22 cellular contexts compared by ENCODE assay signal in genomic region chr5:154491951-154492350, GRCh38. TPM values are rescaled to one million over a fixed set of nuclear protein-coding genes. Genes with fewer than 3 reads are reported as not detected.
DNase-seq lines count a peak whose midpoint lies in the region; ATAC-seq and TF ChIP-seq lines count a peak whose summit lies in the region.
"Had no signal": no experiment of that assay in that cellular context is flagged by ENCODE, and none has a peak within 500 bp of the region (broad histone marks: within the 10 kb centered on the region; RNA-seq: fewer than 3 reads in every experiment).

No MANE protein-coding gene starts in this region.

- H3K36me3 ChIP-seq in trophoblast cell (ENCODE audit: control insufficient read depth in 1 of 2, insufficient read depth in 2 of 2, low read length in 2 of 2) (no peaks in the 10 kb centered on the region), suprapubic skin (no peaks in the 10 kb centered on the region)
- H3K36me3 ChIP-seq: BE2C; BLaER1 treated with 17β-estradiol and CSF1 and Interleukin-3, amounts not matched to agents 10 nM and 100 nM; HAP-1 had no signal

- no peak for TF ChIP-seq CTCF in suprapubic skin (IDR thresholded peaks at IDR 0.05)

- no peak overlapping the region for H3K4me3 ChIP-seq in trophoblast cell (ENCODE audit: low read depth, low read length)
- no peak overlapping the region for H3K4me3 ChIP-seq in suprapubic skin
- H3K4me3 ChIP-seq: BLaER1 treated with 17β-estradiol and CSF1 and Interleukin-3, amounts not matched to agents 10 nM and 100 nM; GM23338; HAP-1 had no signal

- no peak overlapping the region for H2AFZ ChIP-seq in trophoblast cell (ENCODE audit: insufficient read depth, low read length, poor library complexity)
- H2AFZ ChIP-seq: GM23338 had no signal

- peaks cover 18% of the 10 kb centered on the region for H3K79me1 ChIP-seq in trophoblast cell (ENCODE audit: low read length)

- peak overlapping the region; percentile 86 for H2BK5ac ChIP-seq in trophoblast cell (ENCODE audit: low read depth, low read length, poor library complexity)

- no CpG with 5 or more reads among the region's 2 CpGs for WGBS in trophoblast cell (ENCODE audit: extremely low coverage, insufficient coverage, insufficient read length)
- WGBS in suprapubic skin: 72% methylated on average over 2 of the region's 2 CpGs

- H3K14ac ChIP-seq in trophoblast cell (ENCODE audit: low read length): peak overlapping the region; percentile 57

- no peak overlapping the region for H3K23ac ChIP-seq in trophoblast cell (ENCODE audit: low read length)

- peak overlapping the region; percentile 50 for H4K8ac ChIP-seq in trophoblast cell (ENCODE audit: low read depth, low read length)

- H3K27ac ChIP-seq in trophoblast cell (ENCODE audit: low read depth, low read length) (peak overlapping the region; percentile 82), suprapubic skin (no peak overlapping the region)
- H3K27ac ChIP-seq: 22Rv1; BLaER1 treated with 17β-estradiol and CSF1 and Interleukin-3, amounts not matched to agents 10 nM and 100 nM had no signal

- peaks cover 6% of the 10 kb centered on the region for H3K79me2 ChIP-seq in trophoblast cell (ENCODE audit: control insufficient read depth, insufficient read depth, low read length, poor library complexity)

- H3K4me1 ChIP-seq in trophoblast cell (ENCODE audit: control insufficient read depth in 1 of 2, insufficient read depth in 2 of 2, low read length in 2 of 2) (peaks cover 9 to 12% of the 10 kb centered on the region in 2 experiments), suprapubic skin (no peaks in the 10 kb centered on the region)
- H3K4me1 ChIP-seq: BLaER1 treated with 17β-estradiol and CSF1 and Interleukin-3, amounts not matched to agents 10 nM and 100 nM; HAP-1 had no signal

- no peak overlapping the region for H3K9ac ChIP-seq in trophoblast cell (ENCODE audit: low read length)
- H3K9ac ChIP-seq: BLaER1 treated with 17β-estradiol and CSF1 and Interleukin-3, amounts not matched to agents 10 nM and 100 nM had no signal

- no peaks in the 10 kb centered on the region for H3K9me3 ChIP-seq in trophoblast cell (ENCODE audit: insufficient read depth, low read depth, low read length)
- no peaks in the 10 kb centered on the region for H3K9me3 ChIP-seq in suprapubic skin
- H3K9me3 ChIP-seq: BE2C; BLaER1 treated with 17β-estradiol and CSF1 and Interleukin-3, amounts not matched to agents 10 nM and 100 nM; HAP-1 had no signal

- H4K12ac ChIP-seq in trophoblast cell (ENCODE audit: low read depth, low read length): no peak overlapping the region

- H3K27me3 ChIP-seq in trophoblast cell (ENCODE audit: insufficient read depth, low read length) (no peaks in the 10 kb centered on the region), suprapubic skin (peaks cover 82% of the 10 kb centered on the region)
- H3K27me3 ChIP-seq: BE2C had no signal

- H3K18ac ChIP-seq in trophoblast cell (ENCODE audit: low read length): peak overlapping the region; percentile 60

- ATAC-seq in left lobe of liver: no peak
- ATAC-seq: GM23338 had no signal

- peak overlapping the region; percentile 82 for H2BK120ac ChIP-seq in trophoblast cell (ENCODE audit: insufficient read depth, low read length, poor library complexity)

- H2BK12ac ChIP-seq in trophoblast cell (ENCODE audit: low read length): peak overlapping the region; percentile 83

- TF ChIP-seq EP300 in suprapubic skin (IDR thresholded peaks at IDR 0.05): no peak

- TF ChIP-seq POLR2A in suprapubic skin (IDR thresholded peaks at IDR 0.05): no peak

- DNase-seq in activated CD8-positive, alpha-beta memory T cell treated with anti-CD3 and anti-CD28 coated beads, Interleukin-2, amount 50 U/mL, for 48 hours: peak; percentile 43
- no peak for DNase-seq in activated CD8-positive, alpha-beta memory T cell treated with anti-CD3 and anti-CD28 coated beads for 24 hours
- DNase-seq in trophoblast cell (no peak), suprapubic skin (ENCODE audit: low spot score in 2 of 2) (peak; percentile 10 to 13), left lobe of liver (ENCODE audit: low spot score) (no peak), NCI-H446 (lab: John Stamatoyannopoulos, UW) (no peak)
- DNase-seq: AML-193; BE2C; CD8-positive, alpha-beta memory T cell; DMS 273 treated with DMSO at 0.1 percent for 48 hours; DMS79; EL; GF-D8; HFFc6 had no signal

- H2AK5ac ChIP-seq in trophoblast cell (ENCODE audit: low read length): peak overlapping the region; percentile 79

- H3K4me2 ChIP-seq in trophoblast cell (ENCODE audit: low read length): no peak overlapping the region
- H3K4me2 ChIP-seq: BLaER1 treated with 17β-estradiol and CSF1 and Interleukin-3, amounts not matched to agents 10 nM and 100 nM; GM23338 had no signal

- peak overlapping the region; percentile 94 for H4K91ac ChIP-seq in trophoblast cell (ENCODE audit: low read depth, low read length)

- H3K4ac ChIP-seq in trophoblast cell (ENCODE audit: low read depth, low read length): peak overlapping the region; percentile 73

RNA-seq across cellular contexts. Expression of gene HAND1, which starts 13.9 kb away (rescaled TPM):
- polyA plus RNA-seq in trophoblast cell (2013): 1,543 and 1,644 TPM in 2 replicates
- total RNA-seq in suprapubic skin: not detected
- not detected for total RNA-seq in left lobe of liver
- total RNA-seq: CD4-positive, alpha-beta T cell; CD8-positive, alpha-beta memory T cell; GM23338; H4; HFFc6 had no signal
- polyA plus RNA-seq: AG04450; CD14-positive monocyte; CD8-positive, alpha-beta memory T cell; GM23338 had no signal

RNA-seq across cellular contexts. Expression of gene SAP30L, which starts 46.2 kb away (rescaled TPM):
- polyA plus RNA-seq in trophoblast cell (2013): 74.2 and 79.0 TPM in 2 replicates
- total RNA-seq in suprapubic skin (10 to 100 TPM; 16.1 to 66.6 (median 36.2) TPM), left lobe of liver (16.6 TPM)

Comparison
In these comparisons a context has a peak if more than half of its experiments do, and no peak if none do; other contexts are left out.
1. DNase-seq: peak in activated CD8-positive, alpha-beta memory T cell treated with anti-CD3 and anti-CD28 coated beads, Interleukin-2, amount 50 U/mL, for 48 hours (single experiment) and suprapubic skin (2 of 2); none in activated CD8-positive, alpha-beta memory T cell treated with anti-CD3 and anti-CD28 coated beads for 24 hours (single experiment), trophoblast cell (0 of 2), left lobe of liver (single experiment) and NCI-H446 (0 of 2).